In the genomic region with DNA sequence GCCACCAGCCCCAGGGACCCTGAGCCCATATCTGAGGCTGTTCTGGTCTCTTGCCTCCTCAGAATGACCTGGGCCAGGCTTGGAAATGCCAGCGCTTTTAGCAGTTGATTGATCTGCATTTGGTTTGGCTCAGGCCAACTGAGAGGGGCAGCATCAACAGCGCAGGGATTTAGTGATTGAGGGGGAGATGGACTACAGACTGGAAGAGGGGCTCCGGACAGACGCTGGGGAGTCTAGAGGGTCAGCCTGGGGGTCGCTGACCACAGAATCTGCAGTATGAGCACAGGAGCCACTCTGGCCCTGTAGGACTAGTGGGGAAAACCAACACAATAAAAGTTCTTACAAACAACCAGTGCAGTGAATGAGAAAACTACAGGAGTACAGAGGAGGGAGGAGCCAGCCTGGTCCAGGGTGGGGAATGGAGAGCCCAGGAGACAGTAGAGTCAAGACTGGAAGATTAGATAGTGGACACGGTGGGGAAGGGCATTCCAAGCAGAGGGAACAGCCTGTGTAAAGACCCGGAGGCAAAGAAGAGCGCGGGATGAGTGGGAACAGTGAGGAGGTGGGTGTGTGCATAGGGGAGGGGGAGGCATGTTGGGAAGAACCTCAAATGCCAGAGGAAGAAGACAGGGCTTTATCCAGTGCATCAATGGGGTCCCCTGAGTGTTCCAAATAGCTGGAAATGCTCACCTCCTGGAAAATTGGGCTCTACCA, we compare ENCODE assay signal across 15 cellular contexts.
"Had no signal": no experiment of that assay in that cellular context is flagged by ENCODE, and none has a peak within 500 bp of the region (broad histone marks: within the 10 kb centered on the region; RNA-seq: fewer than 3 reads in every experiment).

No MANE protein-coding gene starts in this region.

- H3K9me3 Mint-ChIP-seq: mesothelial cell of epicardium; natural killer cell treated with Interleukin-12 subunit alpha and Interleukin-12 subunit beta and Interleukin-15 and Interleukin-18, amount 100 ng/mL, for 72 hours had no signal

- H3K36me3 ChIP-seq: heart left ventricle, neutrophil, stomach, thoracic aorta had no signal

- H3K27ac Mint-ChIP-seq: mesothelial cell of epicardium; natural killer cell treated with Interleukin-12 subunit alpha and Interleukin-12 subunit beta and Interleukin-15 and Interleukin-18, amount 100 ng/mL, for 72 hours had no signal

- H3K4me3 Mint-ChIP-seq: mesothelial cell of epicardium; natural killer cell treated with Interleukin-12 subunit alpha and Interleukin-12 subunit beta and Interleukin-15 and Interleukin-18, amount 100 ng/mL, for 72 hours had no signal

- H3K36me3 Mint-ChIP-seq: mesothelial cell of epicardium; natural killer cell treated with Interleukin-12 subunit alpha and Interleukin-12 subunit beta and Interleukin-15 and Interleukin-18, amount 100 ng/mL, for 72 hours had no signal

- DNase-seq: effector CD8-positive, alpha-beta T cell; heart left ventricle; hippocampal formation; kidney glomerular epithelial cell; stimulated activated CD4-positive, alpha-beta T cell treated with anti-CD3 and anti-CD28 coated beads, Interleukin-2, amount 100 ng/mL, for 24 hours; stimulated activated CD4-positive, alpha-beta T cell treated with anti-CD3 and anti-CD28 coated beads, Interleukin-4, amount 100 ng/mL, for 4 hours; stimulated activated naive CD4-positive, alpha-beta T cell; stomach; trophoblast cell had no signal

- ATAC-seq: heart left ventricle; natural killer cell treated with Interleukin-12 subunit alpha and Interleukin-12 subunit beta and Interleukin-15 and Interleukin-18, amount 100 ng/mL, for 72 hours; sciatic nerve had no signal

- H3K4me3 ChIP-seq: coronary artery, heart left ventricle, stomach, thoracic aorta had no signal
